In genomic region chr3:45218578-45219390, GRCh38 we compare ENCODE assay signal across 15 cellular contexts. TPM values are rescaled to one million over a fixed set of nuclear protein-coding genes. Genes with fewer than 3 reads are reported as not detected.
DNase-seq lines count a peak whose midpoint lies in the region; ATAC-seq and TF ChIP-seq lines count a peak whose summit lies in the region.
"Had no signal": no experiment of that assay in that cellular context is flagged by ENCODE, and none has a peak within 500 bp of the region (broad histone marks: within the 10 kb centered on the region; RNA-seq: fewer than 3 reads in every experiment).

No MANE protein-coding gene starts in this region.

- H3K4me1 ChIP-seq in Panc1 (ENCODE audit: control insufficient read depth, insufficient read depth, low read length): peaks cover 5% of the 10 kb centered on the region; the same call in 1 of the 2 replicates
- H3K4me1 ChIP-seq in osteoblast (ENCODE audit: insufficient read depth, low read length): peaks cover 21% of the 10 kb centered on the region
- H3K4me1 ChIP-seq: pancreas, testis had no signal

- H3K79me2 ChIP-seq in osteoblast (ENCODE audit: insufficient read depth, low read length): peaks cover 7% of the 10 kb centered on the region

- POLR2A ChIA-PET in Panc1 (lab: Charles Lee): no interaction called here

- no peaks in the 10 kb centered on the region for H3K36me3 ChIP-seq in Panc1 (ENCODE audit: control insufficient read depth, insufficient read depth, low read length)
- no peaks in the 10 kb centered on the region for H3K36me3 ChIP-seq in osteoblast (ENCODE audit: insufficient read depth, low read length)
- H3K36me3 ChIP-seq: pancreas had no signal

- H3K27me3 ChIP-seq in Panc1 (ENCODE audit: control insufficient read depth, insufficient read depth, low read length): no peaks in the 10 kb centered on the region
- no peaks in the 10 kb centered on the region for H3K27me3 ChIP-seq in osteoblast (ENCODE audit: insufficient read depth, low read length)
- H3K27me3 ChIP-seq: pancreas, testis had no signal

- TF ChIP-seq CTCF in Panc1 (IDR thresholded peaks at IDR 0.05) (no peak), choroid plexus epithelial cell (conservative IDR thresholded peaks at IDR 0.05; ENCODE audit: low read depth, low read length) (no peak), osteoblast (IDR thresholded peaks at IDR 0.05; ENCODE audit: extremely low read depth, low read depth, low read length) (no peak)

- DNase-seq in ELR (ENCODE audit: low read depth) (peak; percentile 83), Panc1 (ENCODE audit: low read depth, low spot score) (no peak), choroid plexus epithelial cell (ENCODE audit: low read depth) (peak; percentile 65), osteoblast (ENCODE audit: insufficient read length, low spot score, missing footprints) (peak; percentile 87), mesenteric fat pad (ENCODE audit: low spot score) (no peak), posterior cingulate gyrus (no peak)
- no peak for DNase-seq in activated CD4-positive, CD25-positive, alpha-beta regulatory T cell treated with anti-CD3 and anti-CD28 coated beads, Interleukin-2, amount 50 U/mL, for 72 hours
- no peak for DNase-seq in activated naive CD4-positive, alpha-beta T cell (lab: John Stamatoyannopoulos, UW)
- DNase-seq: activated CD8-positive, alpha-beta memory T cell treated with anti-CD3 and anti-CD28 coated beads for 24 hours; CD8-positive, alpha-beta T cell; H9; NCI-H1048; NCI-H748 treated with DMSO at 0.1 percent for 48 hours; pancreas; testis had no signal

- H3K4me3 ChIP-seq in Panc1 (ENCODE audit: low read depth in 2 of 2, low read length in 2 of 2) (no peak overlapping the region), choroid plexus epithelial cell (ENCODE audit: low read depth, low read length) (no peak overlapping the region), osteoblast (ENCODE audit: insufficient read depth, low read length) (peak overlapping the region; percentile 34)
- H3K4me3 ChIP-seq: pancreas, testis had no signal

- no peaks in the 10 kb centered on the region for H4K20me1 ChIP-seq in osteoblast (ENCODE audit: insufficient read depth, low read length)

- in situ Hi-C loops in Panc1 (cut with HindIII; ENCODE audit: low pct_unique_long_range_greater_than_20kb, low sequenced_read_pairs): no loop called here

- H2AFZ ChIP-seq in osteoblast (ENCODE audit: low read length): peak overlapping the region; percentile 43

- intact Hi-C loops in Panc1 (cut with micrococcal nuclease; ENCODE audit: unreplicated experiment) (no loop called here), posterior cingulate gyrus (cut with DNase I) (no loop called here)

- peak overlapping the region; percentile 63 for H3K4me2 ChIP-seq in osteoblast (ENCODE audit: insufficient read depth, low read length)

- CTCF ChIA-PET in Panc1 (lab: Charles Lee): no interaction called here

- H3K27ac ChIP-seq in Panc1 (ENCODE audit: low read length) (no peak overlapping the region), osteoblast (ENCODE audit: low read depth, low read length) (peak overlapping the region; percentile 68)
- H3K27ac ChIP-seq: pancreas, testis had no signal

- no peaks in the 10 kb centered on the region for H3K9me3 ChIP-seq in Panc1 (ENCODE audit: control insufficient read depth, insufficient read depth, low read depth, low read length)
- no peaks in the 10 kb centered on the region for H3K9me3 ChIP-seq in osteoblast (ENCODE audit: low read depth, low read length)
- H3K9me3 ChIP-seq: pancreas, testis had no signal

- ATAC-seq in Panc1: peak; percentile 41; the same call in 1 of the 2 replicates
- ATAC-seq: CD8-positive, alpha-beta T cell had no signal

- no TSS peak for BruUV-seq in Panc1 (replicated peaks; lab: Mats Ljungman, UMichigan)

RNA-seq across cellular contexts. Expression of gene TMEM158, which starts 7.3 kb away (rescaled TPM):
- total RNA-seq in Panc1 (2021; ENCODE audit: unreplicated experiment) (7.3 TPM), osteoblast (4.7 and 9.0 TPM in 2 replicates), mesenteric fat pad (5.7 TPM)
- polyA plus RNA-seq in Panc1 (2012; ENCODE audit: insufficient read length): 2.7 TPM
- total RNA-seq: CD8-positive, alpha-beta T cell had no signal

Comparison
In these comparisons a context has a peak if more than half of its experiments do, and no peak if none do; other contexts are left out.
1. DNase-seq: peak in ELR (single experiment), choroid plexus epithelial cell (single experiment) and osteoblast (single experiment); none in Panc1 (single experiment), activated CD4-positive, CD25-positive, alpha-beta regulatory T cell treated with anti-CD3 and anti-CD28 coated beads, Interleukin-2, amount 50 U/mL, for 72 hours (single experiment), activated naive CD4-positive, alpha-beta T cell (0 of 4), mesenteric fat pad (single experiment) and posterior cingulate gyrus (0 of 10).